Comparison of ENCODE assay signal across 25 cellular contexts in the genomic region with DNA sequence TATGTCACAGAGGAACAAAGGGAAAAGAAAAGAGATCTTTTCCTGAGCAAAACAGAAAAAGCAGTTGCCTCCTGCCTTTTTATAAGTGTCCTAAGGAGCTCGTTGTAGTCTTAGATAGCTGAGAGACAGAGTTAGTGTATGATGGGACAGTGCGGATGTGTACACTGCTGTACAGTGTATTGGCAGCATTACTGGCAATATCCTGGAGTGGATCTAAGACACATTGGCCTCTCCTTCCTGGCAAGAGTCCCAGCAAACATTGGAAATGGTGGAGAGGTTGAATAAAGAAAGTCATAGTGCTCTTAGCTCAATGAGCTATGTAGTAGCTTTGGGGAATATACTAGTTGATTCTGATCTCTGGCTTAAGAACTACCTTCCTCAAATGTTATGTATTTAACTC.
"Had no signal": no experiment of that assay in that cellular context is flagged by ENCODE, and none has a peak within 500 bp of the region (broad histone marks: within the 10 kb centered on the region; RNA-seq: fewer than 3 reads in every experiment).

No MANE protein-coding gene starts in this region.

- H3K4me1 ChIP-seq: colonic mucosa, esophagus squamous epithelium, gastrocnemius medialis, right lobe of liver, testis, vagina had no signal

- H3K9me3 ChIP-seq: breast epithelium, colonic mucosa, esophagus squamous epithelium, gastrocnemius medialis, right lobe of liver, testis, vagina had no signal

- H3K4me3 ChIP-seq: breast epithelium, colonic mucosa, esophagus squamous epithelium, gastrocnemius medialis, right lobe of liver, skin epidermis, testis, vagina had no signal

- ATAC-seq: activated T-cell treated with anti-CD3 and anti-CD28 coated beads, Interleukin-2, amount 50 U/mL, for 4 hours; gastrocnemius medialis; right lobe of liver; stimulated activated effector memory CD8-positive, alpha-beta T cell treated with anti-CD3 and anti-CD28 coated beads, Interleukin-12 subunit alpha, Interleukin-12 subunit beta, amount 100 ng/mL, for 72 hours; T-cell had no signal

- H3K27me3 ChIP-seq: breast epithelium, colonic mucosa, esophagus squamous epithelium, gastrocnemius medialis, right lobe of liver, testis, vagina had no signal

- H3K27ac ChIP-seq: breast epithelium, colonic mucosa, esophagus squamous epithelium, gastrocnemius medialis, right lobe of liver, skin epidermis, testis, vagina had no signal

- DNase-seq: activated CD4-positive, alpha-beta T cell treated with anti-CD3 and anti-CD28 coated beads for 48 hours; activated CD4-positive, CD25-positive, alpha-beta regulatory T cell; activated naive CD4-positive, alpha-beta T cell; activated T-cell treated with anti-CD3 and anti-CD28 coated beads, Interleukin-2, amount 50 U/mL, for 4 hours; amniotic stem cell; colonic mucosa; endodermal cell; esophagus squamous epithelium; gastrocnemius medialis; head of caudate nucleus; hypothalamus; mesendoderm; naive B cell; occipital lobe; posterior cingulate gyrus; right lobe of liver; stimulated activated CD4-positive, alpha-beta T cell treated with anti-CD3 and anti-CD28 coated beads, Interleukin-2, amount 100 ng/mL, for 24 hours; T-cell; T1000; testis; trophoblast cell had no signal
